In genomic region chr9:34252670-34253459, GRCh38 we compare ENCODE assay signal across 8 cellular contexts.
A peak's percentile ranks its signal among the peaks of the same experiment; 100 is the strongest.
DNase-seq lines count a peak whose midpoint lies in the region; ATAC-seq, FAIRE-seq and TF ChIP-seq lines count a peak whose summit lies in the region.

No MANE protein-coding gene starts in this region.

- no peak overlapping the region for H3K4me3 Mint-ChIP-seq in activated T-helper 2 cell treated with anti-CD3 and anti-CD28 coated beads, Interferon-gamma antibody, Interleukin-2, Interleukin-4, amounts not matched to agents 10 μg/mL and 5 μg/mL and 100 μg/mL, durations not matched to agents 14 hours and 24 hours and 36 hours (ENCODE audit: low read depth)

- H3K27ac Mint-ChIP-seq in activated T-helper 2 cell treated with anti-CD3 and anti-CD28 coated beads, Interferon-gamma antibody, Interleukin-2, Interleukin-4, amounts not matched to agents 10 μg/mL and 5 μg/mL and 100 μg/mL, durations not matched to agents 14 hours and 24 hours and 36 hours = no peak overlapping the region

- H3K4me2 ChIP-seq in osteoblast (ENCODE audit: insufficient read depth, low read length) = no peak overlapping the region

- H3K9me3 ChIP-seq in osteoblast (ENCODE audit: low read depth, low read length) = no peaks in the 10 kb centered on the region
- H3K9me3 ChIP-seq in suprapubic skin = no peaks in the 10 kb centered on the region

- ATAC-seq in HG02759 (IDR thresholded peaks at IDR 0.05; ENCODE audit: unreplicated experiment) (peak; percentile 63), HG03378 (IDR thresholded peaks at IDR 0.05; ENCODE audit: unreplicated experiment) (no peak)

- H3K27me3 Mint-ChIP-seq in activated T-helper 2 cell treated with anti-CD3 and anti-CD28 coated beads, Interferon-gamma antibody, Interleukin-2, Interleukin-4, amounts not matched to agents 10 μg/mL and 5 μg/mL and 100 μg/mL, durations not matched to agents 14 hours and 24 hours and 36 hours (ENCODE audit: low read depth) = no peaks in the 10 kb centered on the region

- H3K79me2 ChIP-seq in osteoblast (ENCODE audit: insufficient read depth, low read length) = peaks cover 15% of the 10 kb centered on the region

- DNase-seq in DMS53 (lab: John Stamatoyannopoulos, UW) (peak; percentile 64), RKO (ENCODE audit: low spot score) (peak; percentile 63), frontal cortex (ENCODE audit: low spot score in 2 of 2) (peak; percentile 43 to 60), osteoblast (ENCODE audit: insufficient read length, low spot score, missing footprints) (peak; percentile 93), suprapubic skin (ENCODE audit: low spot score in 2 of 2) (peak in 1 of 2 donors; percentile 89)
- DNase-seq in activated T-helper 2 cell treated with anti-CD3 and anti-CD28 coated beads, Interferon-gamma antibody, Interleukin-2, Interleukin-4, amounts not matched to agents 10 μg/mL and 5 μg/mL and 100 μg/mL, durations not matched to agents 14 hours and 24 hours and 36 hours (ENCODE audit: low spot score) = peak; percentile 58

- no peak for TF ChIP-seq POLR2A in suprapubic skin (IDR thresholded peaks at IDR 0.05)

- TF ChIP-seq EP300 in suprapubic skin (IDR thresholded peaks at IDR 0.05) = no peak

- H3K27ac ChIP-seq in osteoblast (ENCODE audit: low read depth, low read length) (peak overlapping the region; percentile 84), suprapubic skin (peak overlapping the region; percentile 52)

- FAIRE-seq in frontal cortex (lab: Jason Lieb, UNC) = no peak

- intact Hi-C loops in activated T-helper 2 cell treated with anti-CD3 and anti-CD28 coated beads, Interferon-gamma antibody, Interleukin-2, Interleukin-4, amounts not matched to agents 10 μg/mL and 5 μg/mL and 100 μg/mL, durations not matched to agents 14 hours and 24 hours and 36 hours (cut with micrococcal nuclease) = loop anchor here (2.0 to 5.0 kb wide), 3 partner anchors 76 to 126 kb away; partner anchors contain the start of genes DCAF12, MYORG and UBAP1

- no peak overlapping the region for H2AFZ ChIP-seq in osteoblast (ENCODE audit: low read length)

- TF ChIP-seq CTCF in osteoblast (IDR thresholded peaks at IDR 0.05; ENCODE audit: extremely low read depth, low read depth, low read length) (peak; percentile 97), suprapubic skin (IDR thresholded peaks at IDR 0.05) (peak; percentile 91 to 93)

- H3K36me3 Mint-ChIP-seq in activated T-helper 2 cell treated with anti-CD3 and anti-CD28 coated beads, Interferon-gamma antibody, Interleukin-2, Interleukin-4, amounts not matched to agents 10 μg/mL and 5 μg/mL and 100 μg/mL, durations not matched to agents 14 hours and 24 hours and 36 hours (ENCODE audit: low read depth) = peaks cover 34% of the 10 kb centered on the region

- H3K4me1 Mint-ChIP-seq in activated T-helper 2 cell treated with anti-CD3 and anti-CD28 coated beads, Interferon-gamma antibody, Interleukin-2, Interleukin-4, amounts not matched to agents 10 μg/mL and 5 μg/mL and 100 μg/mL, durations not matched to agents 14 hours and 24 hours and 36 hours (ENCODE audit: low read depth) = no peaks in the 10 kb centered on the region

- H3K36me3 ChIP-seq in osteoblast (ENCODE audit: insufficient read depth, low read length) (peaks cover 38% of the 10 kb centered on the region), suprapubic skin (peaks cover 48% of the 10 kb centered on the region)

- peaks cover 34% of the 10 kb centered on the region for H4K20me1 ChIP-seq in osteoblast (ENCODE audit: insufficient read depth, low read length)

- H3K9me3 Mint-ChIP-seq in activated T-helper 2 cell treated with anti-CD3 and anti-CD28 coated beads, Interferon-gamma antibody, Interleukin-2, Interleukin-4, amounts not matched to agents 10 μg/mL and 5 μg/mL and 100 μg/mL, durations not matched to agents 14 hours and 24 hours and 36 hours = no peaks in the 10 kb centered on the region

- H3K4me3 ChIP-seq in osteoblast (ENCODE audit: insufficient read depth, low read length) (no peak overlapping the region), suprapubic skin (no peak overlapping the region)

- 37% methylated on average over 10 of the region's 10 CpGs for WGBS in suprapubic skin

- H3K4me1 ChIP-seq in osteoblast (ENCODE audit: insufficient read depth, low read length) (peaks cover 52% of the 10 kb centered on the region), suprapubic skin (peaks cover 45% of the 10 kb centered on the region)

- H3K27me3 ChIP-seq in osteoblast (ENCODE audit: insufficient read depth, low read length) (no peaks in the 10 kb centered on the region), suprapubic skin (no peaks in the 10 kb centered on the region)
